Comparison of ENCODE assay signal across 8 cellular contexts in genomic region chr6:159726918-159727716, GRCh38. TPM values are rescaled to one million over a fixed set of nuclear protein-coding genes. Genes with fewer than 3 reads are reported as not detected.
DNase-seq lines count a peak whose midpoint lies in the region; ATAC-seq and TF ChIP-seq lines count a peak whose summit lies in the region.

WTAP (plus strand) TSS chr6:159727506; CDS start chr6:159736266, 8,760 bp downstream.

- peaks cover 4% of the 10 kb centered on the region; the same call in 1 of the 2 replicates for H3F3A ChIP-seq in PC-9 (ENCODE audit: insufficient read depth, low read depth)

- peaks cover 18% of the 10 kb centered on the region for H3K36me3 ChIP-seq in PC-9 (ENCODE audit: low read depth)
- H3K36me3 ChIP-seq in esophagus (ENCODE audit: control insufficient read depth in 2 of 2, insufficient read depth in 2 of 2, low read length in 1 of 2): no peaks in the 10 kb centered on the region
- H3K36me3 ChIP-seq in mucosa of stomach (ENCODE audit: control insufficient read depth, insufficient read depth, low read length): no peaks in the 10 kb centered on the region

- no peak for TF ChIP-seq CTCF in PC-9 (conservative IDR thresholded peaks at IDR 0.05)

- H3K27ac ChIP-seq in PC-9: peak within 1 kb of the TSS; percentile 91
- peak within 1 kb of the TSS; percentile 100 for H3K27ac ChIP-seq in esophagus (ENCODE audit: low read depth in 2 of 2, low read length in 1 of 2)

- H3K4me1 ChIP-seq in PC-9 (replicated peaks; ENCODE audit: insufficient read depth) (peaks cover 17% of the 10 kb centered on the region), esophagus (ENCODE audit: control insufficient read depth in 2 of 2, insufficient read depth in 2 of 2, low read length in 1 of 2) (no peaks in the 10 kb centered on the region), mucosa of stomach (ENCODE audit: control insufficient read depth, insufficient read depth, low read length) (peaks cover 3% of the 10 kb centered on the region)

- intact Hi-C loops in PC-9 (cut with micrococcal nuclease; ENCODE audit: unreplicated experiment): loop anchor here (1.0 to 2.0 kb wide), 3 partner anchors 32 to 64 kb away; partner anchors contain the start of genes ACAT2 and MRPL18

- H2AFZ ChIP-seq in PC-9: peak within 1 kb of the TSS; percentile 90

- DNase-seq in DMS53 (lab: John Stamatoyannopoulos, UW) (peak; percentile 98), PC-9 (peak; percentile 87 to 90)
- DNase-seq in Jurkat, Clone E6-1 (ENCODE audit: low read depth, low spot score): peak; percentile 97
- peak; percentile 96 for DNase-seq in activated T-cell treated with anti-CD3 and anti-CD28 coated beads, Interleukin-2, amount 50 U/mL, for 1 hour
- peak; percentile 96 for DNase-seq in stimulated activated CD8-positive, alpha-beta memory T cell treated with anti-CD3 and anti-CD28 coated beads, Interleukin-4, amount 100 ng/mL, for 48 hours

- POLR2A ChIA-PET in PC-9 (lab: Charles Lee; ENCODE audit: unreplicated experiment): interaction anchor here (0.5 to 0.6 kb wide), 5 partner anchors 14 to 425 kb away, joined by 3 to 10 read pairs (median 5); no protein-coding TSS in a partner anchor

- CTCF ChIA-PET in PC-9 (lab: Charles Lee): interaction anchor here (0.6 kb wide), 2 partner anchors 10 to 33 kb away, joined by 3 to 5 read pairs; no protein-coding TSS in a partner anchor

- no TSS peak for BruUV-seq in PC-9 (replicated peaks; lab: Mats Ljungman, UMichigan)

- peak within 1 kb of the TSS; percentile 97 for H3K9ac ChIP-seq in mucosa of stomach (ENCODE audit: low read length)

- peaks cover 42% of the 10 kb centered on the region for H4K20me1 ChIP-seq in PC-9 (ENCODE audit: insufficient read depth)

- H3K9me3 ChIP-seq in PC-9 (ENCODE audit: insufficient read depth, low read depth) (no peaks in the 10 kb centered on the region), esophagus (ENCODE audit: control insufficient read depth in 2 of 2, insufficient read depth in 1 of 2, low read depth in 1 of 2, low read length in 1 of 2) (no peaks in the 10 kb centered on the region), mucosa of stomach (ENCODE audit: control insufficient read depth, low read length) (no peaks in the 10 kb centered on the region)

- 0% methylated on average over 65 to 93 of the region's 93 CpGs for WGBS in esophagus, 2 donors

- H3K4me2 ChIP-seq in PC-9: peak within 1 kb of the TSS; percentile 96

- no peaks in the 10 kb centered on the region for H3K27me3 ChIP-seq in PC-9 (ENCODE audit: insufficient read depth, low read depth)
- no peaks in the 10 kb centered on the region for H3K27me3 ChIP-seq in esophagus (ENCODE audit: control insufficient read depth in 1 of 2, insufficient read depth in 2 of 2, low read length in 2 of 2)
- H3K27me3 ChIP-seq in mucosa of stomach (ENCODE audit: control insufficient read depth, insufficient read depth, low read length): no peaks in the 10 kb centered on the region

- H3K79me2 ChIP-seq in PC-9 (ENCODE audit: low read depth): peaks cover 93% of the 10 kb centered on the region

- no peaks in the 10 kb centered on the region for H3K9me2 ChIP-seq in PC-9 (ENCODE audit: insufficient read depth)

- peak; percentile 80 for ATAC-seq in GM21717 (IDR thresholded peaks at IDR 0.05; ENCODE audit: unreplicated experiment)

- H3K4me3 ChIP-seq in Jurkat, Clone E6-1 (ENCODE audit: low read length): peak within 1 kb of the TSS; percentile 66
- H3K4me3 ChIP-seq in PC-9 (peak within 1 kb of the TSS; percentile 69), esophagus (ENCODE audit: low read depth in 1 of 2, low read length in 2 of 2) (peak within 1 kb of the TSS; percentile 99 to 100), mucosa of stomach (ENCODE audit: low read length) (peak within 1 kb of the TSS; percentile 87)

RNA-seq across cellular contexts. Expression of gene WTAP, which starts in this region (rescaled TPM):
- polyA plus RNA-seq in Jurkat, Clone E6-1 (2012; ENCODE audit: insufficient read depth, insufficient read length): 93.0 TPM
- 44.7 and 46.5 TPM in 2 replicates for total RNA-seq in PC-9 (2021)
- polyA plus RNA-seq in esophagus: 10 to 100 TPM; 55.8 to 75.6 TPM

Comparison
In these comparisons a context has a peak if more than half of its experiments do, and no peak if none do; other contexts are left out.
1. Peak in every context shown above with its lines: DNase-seq, ATAC-seq, H3K4me3 ChIP-seq and H3K27ac ChIP-seq.